In genomic region chr9:111895996-111896941, GRCh38 we compare ENCODE assay signal across 8 cellular contexts. TPM values are rescaled to one million over a fixed set of nuclear protein-coding genes. Genes with fewer than 3 reads are reported as not detected.
DNase-seq lines count a peak whose midpoint lies in the region; ATAC-seq and TF ChIP-seq lines count a peak whose summit lies in the region.

UGCG (plus strand) TSS chr9:111896814; CDS start chr9:111897216, 402 bp downstream.

- H3K4me3 ChIP-seq in CD8-positive, alpha-beta memory T cell (ENCODE audit: low read length) = peak within 1 kb of the TSS; percentile 72
- peak within 1 kb of the TSS; percentile 95 for H3K4me3 ChIP-seq in endodermal cell (ENCODE audit: low read length)

- no peaks in the 10 kb centered on the region for H3K27me3 ChIP-seq in CD8-positive, alpha-beta memory T cell (ENCODE audit: insufficient read depth, low read length, poor library complexity, severe bottlenecking)
- no peaks in the 10 kb centered on the region for H3K27me3 ChIP-seq in endodermal cell (ENCODE audit: control insufficient read depth, insufficient read depth, low read length, poor library complexity, severe bottlenecking)

- H3K9me3 Mint-ChIP-seq in CD8-positive, alpha-beta memory T cell = no peaks in the 10 kb centered on the region
- H3K9me3 Mint-ChIP-seq in endodermal cell = no peaks in the 10 kb centered on the region

- H3K4me1 Mint-ChIP-seq in CD8-positive, alpha-beta memory T cell = peaks cover 20 to 32% (median 30%) of the 10 kb centered on the region in 3 donors
- H3K4me1 Mint-ChIP-seq in endodermal cell = peaks cover 7% of the 10 kb centered on the region

- CTCF ChIA-PET in CD8-positive, alpha-beta memory T cell (lab: Charles Lee) = interaction anchor here (0.7 to 1.6 kb wide), 6 partner anchors 19 to 179 kb away, joined by 3 to 5 read pairs (median 4); no protein-coding TSS in a partner anchor

- peak within 1 kb of the TSS; percentile 71 for H3K27ac ChIP-seq in CD8-positive, alpha-beta memory T cell (ENCODE audit: low read depth, low read length)
- H3K27ac ChIP-seq in endodermal cell (ENCODE audit: low read depth, low read length) = peak within 1 kb of the TSS; percentile 84

- WGBS in endodermal cell (ENCODE audit: insufficient coverage in 1 of 2, insufficient read length in 1 of 2), 2 experiments = 5 to 37% methylated on average over 10 to 84 of the region's 84 CpGs

- H3K27ac Mint-ChIP-seq in CD8-positive, alpha-beta memory T cell = peak within 1 kb of the TSS; percentile 86 to 98 (median 94)
- peak within 1 kb of the TSS; percentile 94 for H3K27ac Mint-ChIP-seq in endodermal cell

- DNase-seq in CD8-positive, alpha-beta memory T cell = peak; percentile 80 to 91 (median 88)
- peak; percentile 82 for DNase-seq in HPDE6-E6E7 (ENCODE audit: extremely low spot score)
- DNase-seq in NOMO-1 treated with dmso at 0.1 percent for 144 hours (lab: John Stamatoyannopoulos, UW; ENCODE audit: unreplicated experiment) = peak; percentile 83
- peak; percentile 56 for DNase-seq in activated CD8-positive, alpha-beta memory T cell treated with anti-CD3 and anti-CD28 coated beads, Interleukin-2, amount 50 U/mL, for 24 hours (ENCODE audit: extremely low read depth)
- peak; percentile 94 for DNase-seq in endodermal cell
- peak; percentile 90 for DNase-seq in midbrain (lab: John Stamatoyannopoulos, UW)
- peak; percentile 82 to 83 for DNase-seq in stimulated activated CD8-positive, alpha-beta memory T cell treated with anti-CD3 and anti-CD28 coated beads, Interleukin-15, amount 100 ng/mL, for 48 hours (ENCODE audit: low read depth in 2 of 2)

- H3K4me3 Mint-ChIP-seq in CD8-positive, alpha-beta memory T cell = peak within 1 kb of the TSS in 6 of 7 donors; percentile 92 to 98 (median 96)
- no peak within 1 kb of the TSS for H3K4me3 Mint-ChIP-seq in endodermal cell

- H3K36me3 ChIP-seq in CD8-positive, alpha-beta memory T cell (ENCODE audit: insufficient read depth, low read length) = no peaks in the 10 kb centered on the region
- no peaks in the 10 kb centered on the region for H3K36me3 ChIP-seq in endodermal cell (ENCODE audit: control insufficient read depth, insufficient read depth, low read length)

- POLR2A ChIA-PET in CD8-positive, alpha-beta memory T cell (lab: Charles Lee) = interaction anchor here (0.6 to 2.1 kb wide), 11 partner anchors 18 to 483 kb away, joined by 3 to 12 read pairs (median 3); partner anchors contain the start of gene PTBP3

- no peaks in the 10 kb centered on the region for H3K9me3 ChIP-seq in CD8-positive, alpha-beta memory T cell (ENCODE audit: low read length)
- H3K9me3 ChIP-seq in endodermal cell (ENCODE audit: control insufficient read depth, low read length) = no peaks in the 10 kb centered on the region

- H3K9ac ChIP-seq in endodermal cell (ENCODE audit: extremely low read depth, low read length, poor library complexity, severe bottlenecking) = peak within 1 kb of the TSS; percentile 66

- peak; percentile 77 for ATAC-seq in GM19463 (IDR thresholded peaks at IDR 0.05; ENCODE audit: unreplicated experiment)

- H3K4me1 ChIP-seq in CD8-positive, alpha-beta memory T cell (ENCODE audit: insufficient read depth, low read length) = peaks cover 45% of the 10 kb centered on the region
- no peaks in the 10 kb centered on the region for H3K4me1 ChIP-seq in endodermal cell (ENCODE audit: control insufficient read depth, insufficient read depth, low read length)

- H3K27me3 Mint-ChIP-seq in CD8-positive, alpha-beta memory T cell = no peaks in the 10 kb centered on the region
- no peaks in the 10 kb centered on the region for H3K27me3 Mint-ChIP-seq in endodermal cell (ENCODE audit: insufficient read depth)

- TF ChIP-seq CTCF in endodermal cell (conservative IDR thresholded peaks at IDR 0.05) = no peak

- peaks cover 0 to 3% (median 0%) of the 10 kb centered on the region in 3 donors for H3K36me3 Mint-ChIP-seq in CD8-positive, alpha-beta memory T cell
- no peaks in the 10 kb centered on the region for H3K36me3 Mint-ChIP-seq in endodermal cell (ENCODE audit: low read depth)

RNA-seq across cellular contexts. Expression of gene UGCG, which starts in this region (rescaled TPM):
- total RNA-seq in CD8-positive, alpha-beta memory T cell = 10 to 100 TPM; 20.4 to 23.2 TPM
- 13.1 TPM for polyA plus RNA-seq in CD8-positive, alpha-beta memory T cell
- total RNA-seq in endodermal cell = 10 to 100 TPM; 20.0 to 22.4 TPM
- polyA plus RNA-seq in endodermal cell (2013, experiment 1 of 2) = 20.5 TPM
- 19.2 TPM for polyA plus RNA-seq in endodermal cell (2013, experiment 2 of 2)

Comparison
In these comparisons a context has a peak if more than half of its experiments do, and no peak if none do; other contexts are left out.
1. Peak in every context shown above with its lines: DNase-seq, ATAC-seq, H3K4me3 ChIP-seq and H3K27ac ChIP-seq.